In the genomic region with DNA sequence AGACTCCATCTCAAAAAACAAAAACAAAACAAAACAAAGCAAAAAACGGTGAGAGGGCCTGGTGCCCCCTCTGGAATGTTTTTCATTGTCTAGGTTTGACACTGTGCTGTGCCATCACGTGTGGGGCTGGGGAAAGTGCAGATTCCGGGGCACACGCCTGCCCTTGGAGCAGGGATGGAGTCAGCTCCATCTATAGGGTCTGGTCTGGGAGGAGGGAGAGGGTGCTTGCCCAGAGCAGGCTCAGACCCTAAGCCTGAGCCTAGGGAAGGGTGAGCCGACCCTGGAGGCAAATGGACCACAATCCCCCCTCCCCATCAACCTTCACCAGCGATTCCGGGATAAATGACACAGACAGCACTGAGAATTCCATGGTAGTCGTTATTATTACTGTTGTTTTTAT, we compare ENCODE assay signal across 18 cellular contexts. TPM values are rescaled to one million over a fixed set of nuclear protein-coding genes. Genes with fewer than 3 reads are reported as not detected.
DNase-seq lines count a peak whose midpoint lies in the region; ATAC-seq, FAIRE-seq and TF ChIP-seq lines count a peak whose summit lies in the region.
"Had no signal": no experiment of that assay in that cellular context is flagged by ENCODE, and none has a peak within 500 bp of the region (broad histone marks: within the 10 kb centered on the region; RNA-seq: fewer than 3 reads in every experiment).

No MANE protein-coding gene starts in this region.

- H3K4me2 ChIP-seq in HCT116 (ENCODE audit: low read length) (0 out of 2 replicates have a peak overlapping the region, but pooled peaks have one; percentile 14), H9 (ENCODE audit: insufficient read depth, insufficient read length, low read length) (no peak overlapping the region)

- FAIRE-seq in pancreas (lab: Jason Lieb, UNC): no peak

- H3T11ph ChIP-seq in H9 (ENCODE audit: low read length): no peak overlapping the region

- H3K23me2 ChIP-seq in H9 (ENCODE audit: insufficient read length, low read depth, low read length, poor library complexity, severe bottlenecking): no peaks in the 10 kb centered on the region

- no peak overlapping the region for H2BK120ac ChIP-seq in H9 (ENCODE audit: low read depth, low read length, poor library complexity, severe bottlenecking)

- H3K9me3 ChIP-seq in HCT116 (ENCODE audit: control insufficient read depth in 1 of 2, insufficient read depth in 1 of 2, low read depth in 1 of 2, low read length in 2 of 2) (no peaks in the 10 kb centered on the region), pancreas (no peaks in the 10 kb centered on the region), H9 (ENCODE audit: control insufficient read depth, low read depth, low read length) (no peaks in the 10 kb centered on the region)
- H3K9me3 ChIP-seq: breast epithelium, SJSA1, upper lobe of left lung had no signal

- CTCF ChIA-PET in activated CD4-positive, alpha-beta T cell treated with anti-CD3 and anti-CD28 coated beads for 36 hours (lab: Charles Lee): interaction anchor here (0.9 to 9.5 kb wide), 3 partner anchors 9 to 28 kb away, joined by 3 to 106 read pairs (median 3); no protein-coding TSS in a partner anchor
- CTCF ChIA-PET in HCT116 (lab: Charles Lee): interaction anchor here (0.9 to 1.9 kb wide), 5 partner anchors 9 to 241 kb away, joined by 3 to 10 read pairs (median 4); no protein-coding TSS in a partner anchor

- H3K79me1 ChIP-seq in H9 (ENCODE audit: insufficient read depth, low read depth, low read length, poor library complexity, severe bottlenecking): no peaks in the 10 kb centered on the region

- H3K4me1 Mint-ChIP-seq in activated CD4-positive, alpha-beta T cell treated with anti-CD3 and anti-CD28 coated beads for 36 hours: peaks cover 17% of the 10 kb centered on the region
- H3K4me1 Mint-ChIP-seq in activated CD4-positive, alpha-beta T cell treated with anti-CD3 and anti-CD28 coated beads, Interleukin-2, amount 10 ng/mL, durations not matched to agents 24 days and 14 days: peaks cover 14% of the 10 kb centered on the region
- peaks cover 25% of the 10 kb centered on the region for H3K4me1 Mint-ChIP-seq in activated naive CD8-positive, alpha-beta T cell treated with anti-CD3 and anti-CD28 coated beads, Interleukin-2, amount 50 U/mL, for 24 hours
- H3K4me1 Mint-ChIP-seq in H9: peaks cover 3 to 8% of the 10 kb centered on the region in 2 experiments; a peak in 1 of 4 replicates

- RAD21 ChIA-PET in HCT116 (lab: Charles Lee; ENCODE audit: low non-redundant PET in 1 of 2, low total read pairs in 2 of 2, uncharacterized antibody in 2 of 2, unreplicated experiment in 2 of 2): no interaction called here

- no peak overlapping the region for H3K4me3 Mint-ChIP-seq in activated CD4-positive, alpha-beta T cell treated with anti-CD3 and anti-CD28 coated beads for 36 hours
- no peak overlapping the region for H3K4me3 Mint-ChIP-seq in activated CD4-positive, alpha-beta T cell treated with anti-CD3 and anti-CD28 coated beads, Interleukin-2, amount 10 ng/mL, durations not matched to agents 24 days and 14 days
- no peak overlapping the region for H3K4me3 Mint-ChIP-seq in activated naive CD8-positive, alpha-beta T cell treated with anti-CD3 and anti-CD28 coated beads, Interleukin-2, amount 50 U/mL, for 24 hours
- peak overlapping the region in 1 of 2 experiments; percentile 50; a peak in 2 of 5 replicates for H3K4me3 Mint-ChIP-seq in H9
- H3K4me3 Mint-ChIP-seq: activated naive CD8-positive, alpha-beta T cell had no signal

- H3K9me3 Mint-ChIP-seq in activated CD4-positive, alpha-beta T cell treated with anti-CD3 and anti-CD28 coated beads for 36 hours (ENCODE audit: low read depth): no peaks in the 10 kb centered on the region
- no peaks in the 10 kb centered on the region for H3K9me3 Mint-ChIP-seq in activated CD4-positive, alpha-beta T cell treated with anti-CD3 and anti-CD28 coated beads, Interleukin-2, amount 10 ng/mL, durations not matched to agents 24 days and 14 days
- H3K9me3 Mint-ChIP-seq in activated naive CD8-positive, alpha-beta T cell treated with anti-CD3 and anti-CD28 coated beads, Interleukin-2, amount 50 U/mL, for 24 hours: no peaks in the 10 kb centered on the region
- peaks cover 0 to 3% of the 10 kb centered on the region in 2 experiments; a peak in 3 of 5 replicates for H3K9me3 Mint-ChIP-seq in H9

- no peaks in the 10 kb centered on the region for H3K27me3 Mint-ChIP-seq in activated CD4-positive, alpha-beta T cell treated with anti-CD3 and anti-CD28 coated beads for 36 hours
- H3K27me3 Mint-ChIP-seq in activated CD4-positive, alpha-beta T cell treated with anti-CD3 and anti-CD28 coated beads, Interleukin-2, amount 10 ng/mL, durations not matched to agents 24 days and 14 days: no peaks in the 10 kb centered on the region
- no peaks in the 10 kb centered on the region for H3K27me3 Mint-ChIP-seq in activated naive CD8-positive, alpha-beta T cell treated with anti-CD3 and anti-CD28 coated beads, Interleukin-2, amount 50 U/mL, for 24 hours
- peaks cover 5% of the 10 kb centered on the region; the same call in 1 of the 2 replicates for H3K27me3 Mint-ChIP-seq in H9 (ENCODE audit: low read depth)
- H3K27me3 Mint-ChIP-seq: activated naive CD8-positive, alpha-beta T cell; stimulated activated naive CD8-positive, alpha-beta T cell treated with anti-CD3 and anti-CD28 coated beads, Interleukin-15, amount 100 ng/mL, for 72 hours had no signal

- DNase-seq in activated CD4-positive, alpha-beta T cell treated with anti-CD3 and anti-CD28 coated beads for 36 hours: no peak
- no peak for DNase-seq in activated CD4-positive, alpha-beta T cell treated with anti-CD3 and anti-CD28 coated beads, Interleukin-2, amount 10 ng/mL, durations not matched to agents 24 days and 14 days
- no peak for DNase-seq in HCT116 (ENCODE audit: low read depth, low spot score)
- DNase-seq in activated naive CD8-positive, alpha-beta T cell treated with anti-CD3 and anti-CD28 coated beads, Interleukin-2, amount 50 U/mL, for 24 hours: no peak
- DNase-seq in pancreas: no peak
- DNase-seq in stimulated activated CD4-positive, alpha-beta T cell treated with anti-CD3 and anti-CD28 coated beads, Interleukin-4, amount 100 ng/mL, for 1 hour: no peak
- DNase-seq in midbrain (lab: John Stamatoyannopoulos, UW): no peak
- DNase-seq in H9: no peak

- H3K4me1 ChIP-seq in HCT116 (ENCODE audit: control insufficient read depth in 1 of 2, insufficient read depth in 2 of 2, low read length in 2 of 2): peaks cover 5 to 9% of the 10 kb centered on the region in 2 experiments; a peak in 2 of 4 replicates
- no peaks in the 10 kb centered on the region for H3K4me1 ChIP-seq in pancreas
- H3K4me1 ChIP-seq in H9 (ENCODE audit: insufficient read depth, low read length): no peaks in the 10 kb centered on the region
- H3K4me1 ChIP-seq: breast epithelium, SJSA1, upper lobe of left lung had no signal

- H3K4ac ChIP-seq in H9 (ENCODE audit: low read depth, low read length): no peak overlapping the region

- intact Hi-C loops in activated CD4-positive, alpha-beta T cell treated with anti-CD3 and anti-CD28 coated beads for 36 hours (cut with DNase I, micrococcal nuclease): loop anchor here (1.0 to 5.0 kb wide), 9 partner anchors 24 to 238 kb away; partner anchors contain the start of genes PROSER3 (in 1 of the 2) and TMEM147 (in 1 of the 2)
- intact Hi-C loops in activated CD4-positive, alpha-beta T cell treated with anti-CD3 and anti-CD28 coated beads, Interleukin-2, amount 10 ng/mL, durations not matched to agents 24 days and 14 days (cut with micrococcal nuclease): loop anchor here (1.0 to 5.0 kb wide), 6 partner anchors 24 to 239 kb away; partner anchors contain the start of genes HSPB6 and PROSER3
- intact Hi-C loops in HCT116 (cut with micrococcal nuclease) (loop anchor here (1.0 to 5.0 kb wide), 2 partner anchors 189 to 238 kb away; no protein-coding TSS in a partner anchor), pancreas (cut with DNase I) (loop anchor here in 1 of 3 donors (10.0 kb wide), 1 partner anchor 241 kb away; the partner anchor contains the start of gene LRFN3)

- no peak for TF ChIP-seq POLR2A in HCT116 (IDR thresholded peaks at IDR 0.05; ENCODE audit: borderline replicate concordance, extremely low read depth, insufficient read depth, insufficient read length)

- H2BK20ac ChIP-seq in H9 (ENCODE audit: low read depth, low read length, poor library complexity, severe bottlenecking): no peak overlapping the region

- no peak overlapping the region for H2BK5ac ChIP-seq in H9 (ENCODE audit: insufficient read length, low read length)

- no TSS peak for BruUV-seq in HCT116 (replicated peaks; lab: Mats Ljungman, UMichigan)

- H2AK5ac ChIP-seq in H9 (ENCODE audit: insufficient read length, low read length): no peak overlapping the region

- H3K23ac ChIP-seq in H9 (ENCODE audit: insufficient read length, low read depth, low read length): no peak overlapping the region

- H3K27ac ChIP-seq in HCT116 (ENCODE audit: low read depth, low read length) (no peak overlapping the region), pancreas (no peak overlapping the region), H9 (ENCODE audit: insufficient read length, low read depth, low read length) (no peak overlapping the region)
- H3K27ac ChIP-seq: breast epithelium, C4-2B, dorsolateral prefrontal cortex, SJSA1, upper lobe of left lung had no signal

- no peak overlapping the region for H3K27ac Mint-ChIP-seq in activated CD4-positive, alpha-beta T cell treated with anti-CD3 and anti-CD28 coated beads for 36 hours
- no peak overlapping the region for H3K27ac Mint-ChIP-seq in activated CD4-positive, alpha-beta T cell treated with anti-CD3 and anti-CD28 coated beads, Interleukin-2, amount 10 ng/mL, durations not matched to agents 24 days and 14 days
- H3K27ac Mint-ChIP-seq in activated naive CD8-positive, alpha-beta T cell treated with anti-CD3 and anti-CD28 coated beads, Interleukin-2, amount 50 U/mL, for 24 hours: no peak overlapping the region
- H3K27ac Mint-ChIP-seq in H9: no peak overlapping the region
- H3K27ac Mint-ChIP-seq: activated naive CD8-positive, alpha-beta T cell had no signal

- no peak overlapping the region for H3K18ac ChIP-seq in H9 (ENCODE audit: insufficient read length, low read depth, low read length)

- H3K9me2 ChIP-seq in HCT116 (ENCODE audit: insufficient read depth): no peaks in the 10 kb centered on the region

- H3K79me2 ChIP-seq in HCT116 (ENCODE audit: insufficient read depth, low read length): no peaks in the 10 kb centered on the region
- no peaks in the 10 kb centered on the region for H3K79me2 ChIP-seq in H9 (ENCODE audit: insufficient read depth, low read length)

- no peak overlapping the region for H2BK12ac ChIP-seq in H9 (ENCODE audit: insufficient read length, low read depth, low read length)

- H4K5ac ChIP-seq in H9 (ENCODE audit: insufficient read length, low read depth, low read length): no peak overlapping the region

- H3K4me3 ChIP-seq in HCT116 (replicated peaks in 1 of 2; ENCODE audit: low read depth in 1 of 2, low read length in 2 of 2) (no peak overlapping the region), pancreas (no peak overlapping the region)
- H3K4me3 ChIP-seq: breast epithelium, SJSA1, upper lobe of left lung had no signal

- H3K9ac ChIP-seq in HCT116 (ENCODE audit: low read length) (no peak overlapping the region), H9 (ENCODE audit: extremely low read depth, insufficient read length, low read length) (no peak overlapping the region)

- H3K36me3 ChIP-seq in HCT116 (ENCODE audit: control insufficient read depth in 1 of 2, insufficient read depth in 2 of 2, low read length in 2 of 2): no peaks in the 10 kb centered on the region
- H3K36me3 ChIP-seq in pancreas: no peaks in the 10 kb centered on the region
- H3K36me3 ChIP-seq: breast epithelium, SJSA1, upper lobe of left lung had no signal

- TF ChIP-seq RAD21 in HCT116 (IDR thresholded peaks at IDR 0.05; ENCODE audit: low read depth): no peak

- no peak overlapping the region for H2BK15ac ChIP-seq in H9 (ENCODE audit: low read depth, low read length)

- H4K20me1 ChIP-seq in HCT116 (ENCODE audit: insufficient read depth) (no peaks in the 10 kb centered on the region), H9 (ENCODE audit: control insufficient read depth, insufficient read depth, insufficient read length) (no peaks in the 10 kb centered on the region)

- no peaks in the 10 kb centered on the region for H3K36me3 Mint-ChIP-seq in activated CD4-positive, alpha-beta T cell treated with anti-CD3 and anti-CD28 coated beads for 36 hours (ENCODE audit: low read depth)
- H3K36me3 Mint-ChIP-seq in activated CD4-positive, alpha-beta T cell treated with anti-CD3 and anti-CD28 coated beads, Interleukin-2, amount 10 ng/mL, durations not matched to agents 24 days and 14 days (ENCODE audit: low read depth): no peaks in the 10 kb centered on the region
- H3K36me3 Mint-ChIP-seq in activated naive CD8-positive, alpha-beta T cell treated with anti-CD3 and anti-CD28 coated beads, Interleukin-2, amount 50 U/mL, for 24 hours (ENCODE audit: low read depth): no peaks in the 10 kb centered on the region
- no peaks in the 10 kb centered on the region for H3K36me3 Mint-ChIP-seq in H9 (ENCODE audit: insufficient read depth in 1 of 3, low read depth in 3 of 3)
- H3K36me3 Mint-ChIP-seq: activated naive CD8-positive, alpha-beta T cell had no signal

- H3K27me3 ChIP-seq in HCT116 (ENCODE audit: insufficient read depth, low read length) (no peaks in the 10 kb centered on the region), pancreas (no peaks in the 10 kb centered on the region), H9 (ENCODE audit: insufficient read depth, low read length) (no peaks in the 10 kb centered on the region)
- H3K27me3 ChIP-seq: breast epithelium, dorsolateral prefrontal cortex, upper lobe of left lung had no signal

- H2AFZ ChIP-seq in HCT116 (ENCODE audit: low read depth, low read length, poor library complexity, severe bottlenecking) (peak overlapping the region; percentile 54), H9 (ENCODE audit: low read length) (no peak overlapping the region)

- H3K14ac ChIP-seq in H9 (ENCODE audit: insufficient read depth, low read length): no peak overlapping the region

- 7 to 8% methylated on average over 8 of the region's 8 CpGs for WGBS in pancreas, 2 donors
- no CpG with 5 or more reads among the region's 8 CpGs for WGBS in H9 (ENCODE audit: extremely low coverage, insufficient read length, low lambda C conversion rate)

- peak; percentile 1 for ATAC-seq in activated CD4-positive, alpha-beta T cell treated with anti-CD3 and anti-CD28 coated beads for 36 hours
- ATAC-seq in HCT116 (peak; percentile 48), pancreas (peak; percentile 11 to 18 (median 14))
- ATAC-seq in activated naive CD8-positive, alpha-beta T cell treated with anti-CD3 and anti-CD28 coated beads, Interleukin-2, amount 50 U/mL, for 24 hours: peak; percentile 3

- H3K56ac ChIP-seq in H9 (ENCODE audit: insufficient read length, low read depth, low read length): no peak overlapping the region

- H4K8ac ChIP-seq in H9 (replicated peaks; ENCODE audit: insufficient read length, low read depth, low read length): no peak overlapping the region

- TF ChIP-seq CTCF in HCT116 (IDR thresholded peaks at IDR 0.05 in 2 of 3, conservative IDR thresholded peaks at IDR 0.05 in 1 of 3; ENCODE audit: borderline replicate concordance in 1 of 3, insufficient read depth in 1 of 3, low read depth in 2 of 3, low read length in 2 of 3): no peak
- no peak for TF ChIP-seq CTCF in pancreas (IDR thresholded peaks at IDR 0.05)
- TF ChIP-seq CTCF in H9 (conservative IDR thresholded peaks at IDR 0.05): no peak

- POLR2A ChIA-PET in activated CD4-positive, alpha-beta T cell treated with anti-CD3 and anti-CD28 coated beads for 36 hours (lab: Charles Lee): no interaction called here
- POLR2A ChIA-PET in HCT116 (lab: Charles Lee): no interaction called here

- H4K91ac ChIP-seq in H9 (ENCODE audit: insufficient read length, low read depth, low read length): no peak overlapping the region

RNA-seq across cellular contexts. Expression of gene ZBTB32, which starts 10.9 kb away (rescaled TPM):
- total RNA-seq in activated CD4-positive, alpha-beta T cell treated with anti-CD3 and anti-CD28 coated beads for 36 hours: 100 to 1,000 TPM; 232 to 265 TPM
- 140 and 142 TPM in 2 replicates for total RNA-seq in activated CD4-positive, alpha-beta T cell treated with anti-CD3 and anti-CD28 coated beads, Interleukin-2, amount 10 ng/mL, durations not matched to agents 24 days and 14 days
- total RNA-seq in HCT116 (2021; ENCODE audit: unreplicated experiment): not detected
- 0.18 and 0.57 TPM in 2 replicates for polyA plus RNA-seq in HCT116 (2012)
- total RNA-seq in pancreas: under 1 TPM in 1 of 6 donors, not detected in 5; 0.13 TPM
- polyA plus RNA-seq in pancreas: under 1 TPM in 1 of 2 donors, not detected in 1; 0.14 TPM
- total RNA-seq in H9 (2021): 0.13 TPM in 1 of 2 replicates, not detected in the other
- total RNA-seq: mammary epithelial cell, renal cortical epithelial cell, SJSA1 had no signal
- polyA plus RNA-seq: mammary epithelial cell, neural cell had no signal

RNA-seq across cellular contexts. Expression of gene KMT2B, which starts 24.4 kb away (rescaled TPM):
- 10 to 100 TPM; 48.6 to 49.4 TPM for total RNA-seq in activated CD4-positive, alpha-beta T cell treated with anti-CD3 and anti-CD28 coated beads for 36 hours
- 60.0 and 64.5 TPM in 2 replicates for total RNA-seq in activated CD4-positive, alpha-beta T cell treated with anti-CD3 and anti-CD28 coated beads, Interleukin-2, amount 10 ng/mL, durations not matched to agents 24 days and 14 days
- total RNA-seq in HCT116 (2021; ENCODE audit: unreplicated experiment): 29.9 TPM
- polyA plus RNA-seq in HCT116 (2012): 33.4 and 34.0 TPM in 2 replicates
- total RNA-seq in pancreas: 10 to 100 TPM; 16.7 to 28.4 (median 23.8) TPM
- 10 to 100 TPM; 56.0 to 59.9 TPM for polyA plus RNA-seq in pancreas
- total RNA-seq in H9 (2021): 47.7 and 50.5 TPM in 2 replicates

RNA-seq across cellular contexts. Expression of gene UPK1A, which starts 27.1 kb away (rescaled TPM):
- 1 to 10 TPM; 1.2 to 1.8 TPM for total RNA-seq in activated CD4-positive, alpha-beta T cell treated with anti-CD3 and anti-CD28 coated beads for 36 hours
- total RNA-seq in activated CD4-positive, alpha-beta T cell treated with anti-CD3 and anti-CD28 coated beads, Interleukin-2, amount 10 ng/mL, durations not matched to agents 24 days and 14 days: 0.77 and 0.92 TPM in 2 replicates
- total RNA-seq in HCT116 (2021; ENCODE audit: unreplicated experiment): 0.69 TPM
- polyA plus RNA-seq in HCT116 (2012): 3.7 and 4.0 TPM in 2 replicates
- not detected for total RNA-seq in pancreas
- under 1 TPM in 1 of 2 donors, not detected in 1; 0.16 TPM for polyA plus RNA-seq in pancreas
- total RNA-seq in H9 (2021): 3.0 and 4.3 TPM in 2 replicates
- total RNA-seq: breast epithelium, renal cortical epithelial cell, SJSA1, upper lobe of left lung had no signal
- polyA plus RNA-seq: neural cell had no signal

RNA-seq across cellular contexts. Expression of gene COX6B1, which starts 45.3 kb away (rescaled TPM):
- 100 to 1,000 TPM; 385 to 437 TPM for total RNA-seq in activated CD4-positive, alpha-beta T cell treated with anti-CD3 and anti-CD28 coated beads for 36 hours
- total RNA-seq in activated CD4-positive, alpha-beta T cell treated with anti-CD3 and anti-CD28 coated beads, Interleukin-2, amount 10 ng/mL, durations not matched to agents 24 days and 14 days: 451 and 472 TPM in 2 replicates
- total RNA-seq in HCT116 (2021; ENCODE audit: unreplicated experiment) (496 TPM), pancreas (100 to 1,000 TPM; 119 to 164 (median 147) TPM), H9 (2021) (422 and 432 TPM in 2 replicates)
- 640 and 749 TPM in 2 replicates for polyA plus RNA-seq in HCT116 (2012)
- polyA plus RNA-seq in pancreas: 100 to 1,000 TPM; 328 to 491 TPM

RNA-seq across cellular contexts. Expression of gene IGFLR1, which starts 48.8 kb away (rescaled TPM):
- total RNA-seq in activated CD4-positive, alpha-beta T cell treated with anti-CD3 and anti-CD28 coated beads for 36 hours: 10 to 100 TPM; 71.4 to 80.2 TPM
- total RNA-seq in activated CD4-positive, alpha-beta T cell treated with anti-CD3 and anti-CD28 coated beads, Interleukin-2, amount 10 ng/mL, durations not matched to agents 24 days and 14 days: 62.4 and 75.2 TPM in 2 replicates
- total RNA-seq in HCT116 (2021; ENCODE audit: unreplicated experiment) (8.3 TPM), pancreas (1 to 10 TPM; 1.3 to 9.4 (median 6.4) TPM), H9 (2021) (2.9 and 3.2 TPM in 2 replicates)
- polyA plus RNA-seq in HCT116 (2012): 4.7 and 5.8 TPM in 2 replicates
- polyA plus RNA-seq in pancreas: 10 to 100 TPM in 1 of 2 donors, 1 to 10 TPM in 1; 7.4 to 17.3 TPM

Comparison
In these comparisons a context has a peak if more than half of its experiments do, and no peak if none do; other contexts are left out.
1. RNA of gene ZBTB32, which starts 10.9 kb away (total RNA-seq): 232 to 265 TPM in activated CD4-positive, alpha-beta T cell treated with anti-CD3 and anti-CD28 coated beads for 36 hours and 140 to 142 TPM in activated CD4-positive, alpha-beta T cell treated with anti-CD3 and anti-CD28 coated beads, Interleukin-2, amount 10 ng/mL, durations not matched to agents 24 days and 14 days; 0.13 TPM in H9, not detected in HCT116 (single experiment) and 0.13 TPM in pancreas; every median in the first group is over 100 times any median in the second.
2. Peak in every context shown above with its lines, with median percentiles within 50 percentile points of each other: ATAC-seq.